ENCODE assay signal across 6 cellular contexts in the genomic region with DNA sequence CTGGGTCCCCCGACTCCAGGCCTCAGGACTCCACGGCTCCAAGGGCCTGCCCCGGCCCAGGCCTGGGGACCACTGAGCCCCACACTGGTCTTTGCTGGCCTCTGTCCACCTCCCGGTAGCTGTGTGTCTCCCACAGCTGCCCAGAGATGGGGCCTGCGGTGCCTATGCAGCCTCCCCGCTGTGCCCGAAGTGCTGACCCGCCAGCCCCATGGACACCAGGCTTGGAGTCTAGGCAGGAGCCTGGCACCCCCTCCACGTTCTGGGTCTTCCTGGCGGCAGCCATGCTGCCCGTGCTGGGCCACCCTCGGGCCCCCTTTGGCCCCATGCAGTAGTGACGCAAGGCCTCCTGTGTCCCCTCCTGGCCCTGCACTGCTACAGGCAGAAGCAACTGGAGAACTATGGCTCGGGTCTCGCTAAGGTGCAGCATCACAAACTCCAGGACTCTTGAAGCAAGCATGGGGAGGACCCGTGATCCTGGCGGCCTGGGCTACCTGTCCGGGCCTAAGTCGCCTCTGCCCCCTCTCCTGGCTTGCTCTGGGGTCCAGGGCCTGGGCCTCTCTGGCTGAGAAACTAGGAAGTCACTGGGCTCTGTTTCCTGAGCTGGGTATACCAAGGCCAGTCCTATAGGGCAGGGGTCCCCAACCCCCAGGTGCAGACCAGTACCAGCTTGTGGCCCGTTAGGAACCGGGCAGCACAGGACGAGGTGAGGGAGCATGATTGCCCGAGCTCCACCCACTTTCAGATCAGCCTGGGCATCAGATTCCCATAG. TPM values are rescaled to one million over a fixed set of nuclear protein-coding genes. Genes with fewer than 3 reads are reported as not detected.
DNase-seq lines count a peak whose midpoint lies in the region; ATAC-seq, FAIRE-seq and TF ChIP-seq lines count a peak whose summit lies in the region.

No MANE protein-coding gene starts in this region.

- no peak for TF ChIP-seq RAD21 in A549 (conservative IDR thresholded peaks at IDR 0.05 in 1 of 2, IDR thresholded peaks at IDR 0.05 in 1 of 2)

- no peak for TF ChIP-seq EP300 in A549 (IDR thresholded peaks at IDR 0.05)

- no peaks in the 10 kb centered on the region for H3K36me3 Mint-ChIP-seq in natural killer cell

- CTCF ChIA-PET in A549 (lab: Yijun Ruan, JAX), result interaction anchor here (1.5 kb wide), 1 partner anchor 9 kb away, joined by 6 read pairs; no protein-coding TSS in a partner anchor

- TF ChIP-seq CTCF in A549 (IDR thresholded peaks at IDR 0.05), result no peak
- TF ChIP-seq CTCF in body of pancreas (IDR thresholded peaks at IDR 0.05), result no peak
- no peak for TF ChIP-seq CTCF in natural killer cell (IDR thresholded peaks at IDR 0.05)

- peaks cover 10% of the 10 kb centered on the region; the same call in 2 of the 3 replicates for H3K4me1 ChIP-seq in A549
- peaks cover 44% of the 10 kb centered on the region for H3K4me1 ChIP-seq in body of pancreas

- intact Hi-C loops in body of pancreas (cut with DNase I), result no loop called here
- intact Hi-C loops in natural killer cell (cut with micrococcal nuclease), result no loop called here

- H3K4me1 Mint-ChIP-seq in natural killer cell, result peaks cover 8 to 18% of the 10 kb centered on the region in 2 donors

- FAIRE-seq in A549 (lab: Jason Lieb, UNC), result no peak

- H3K9me3 ChIP-seq in A549 (no peaks in the 10 kb centered on the region), body of pancreas (no peaks in the 10 kb centered on the region)

- H3K36me3 ChIP-seq in body of pancreas (replicated peaks in 1 of 2; ENCODE audit: insufficient read depth in 1 of 2, low read depth in 2 of 2), result peaks cover 0 to 3% of the 10 kb centered on the region in 2 donors

- H3K4me3 ChIP-seq in A549 (peak overlapping the region; percentile 96), body of pancreas (peak overlapping the region; percentile 70 to 96)

- H3K27me3 ChIP-seq in body of pancreas, result no peaks in the 10 kb centered on the region

- peak overlapping the region; percentile 97 to 99 for H3K27ac ChIP-seq in A549
- peak overlapping the region; percentile 82 to 94 (median 90) for H3K27ac ChIP-seq in body of pancreas

- peak overlapping the region; percentile 81 to 92 for H3K27ac Mint-ChIP-seq in natural killer cell

- peak overlapping the region; percentile 88 for H3K4me3 Mint-ChIP-seq in natural killer cell

- POLR2A ChIA-PET in A549 (lab: Yijun Ruan, JAX), result no interaction called here

- H3K9me3 Mint-ChIP-seq in natural killer cell, result no peaks in the 10 kb centered on the region

- no peaks in the 10 kb centered on the region for H3K27me3 Mint-ChIP-seq in natural killer cell (ENCODE audit: low read depth in 2 of 2)

- WGBS in A549 (ENCODE audit: missing lambda C conversion rate), result 62% methylated on average over 6 of the region's 23 CpGs
- 49 to 54% methylated on average over 8 to 21 of the region's 23 CpGs for WGBS in body of pancreas, 2 donors

- ATAC-seq in A549, result peak; percentile 20 to 57; a peak in 4 of 6 replicates
- ATAC-seq in HG02852 (IDR thresholded peaks at IDR 0.05; ENCODE audit: unreplicated experiment), result peak; percentile 2
- ATAC-seq in body of pancreas, result no peak
- ATAC-seq in natural killer cell, result no peak

- H3K4me2 ChIP-seq in A549, result peak overlapping the region; percentile 95

- TF ChIP-seq POLR2A in A549 (IDR thresholded peaks at IDR 0.05; ENCODE audit: low read length) (no peak), body of pancreas (IDR thresholded peaks at IDR 0.05) (no peak)

- no peak for DNase-seq in A549 (ENCODE audit: low read depth in 1 of 2, low spot score in 1 of 2)
- no peak for DNase-seq in body of pancreas
- DNase-seq in natural killer cell, result no peak
- no peak for DNase-seq in NCI-H345 (lab: John Stamatoyannopoulos, UW)
- DNase-seq in iPS-NIHi7 (ENCODE audit: extremely low spot score), result no peak

TF ChIP-seq in A549, 52 proteins besides CTCF, POLR2A, EP300 and RAD21:
- TF ChIP-seq CEBPB (IDR thresholded peaks at IDR 0.05) (no peak), HOXB5 (CRISPR knock-in tag; IDR thresholded peaks at IDR 0.05) (no peak), TP53 (CRISPR knock-in tag; IDR thresholded peaks at IDR 0.05) (no peak), CHD4 (IDR thresholded peaks at IDR 0.05; ENCODE audit: borderline replicate concordance) (no peak), MAX (IDR thresholded peaks at IDR 0.05) (no peak), JUN (IDR thresholded peaks at IDR 0.05) (no peak), E2F6 (IDR thresholded peaks at IDR 0.05; ENCODE audit: borderline replicate concordance, low read depth) (no peak), BHLHE40 (IDR thresholded peaks at IDR 0.05; ENCODE audit: low read depth, low read length) (no peak), MYC (IDR thresholded peaks at IDR 0.05; ENCODE audit: borderline replicate concordance, low read length) (no peak), ESRRA (IDR thresholded peaks at IDR 0.05; ENCODE audit: borderline replicate concordance, low read length) (no peak), EHF (CRISPR knock-in tag; IDR thresholded peaks at IDR 0.05) (no peak), FOSB (CRISPR knock-in tag; IDR thresholded peaks at IDR 0.05) (no peak)

RNA-seq across cellular contexts. Expression of gene MYL5, which starts 0.9 kb away (rescaled TPM):
- polyA plus RNA-seq in A549 (2011; rRNA removed), result 7.6 and 8.0 TPM in 2 replicates
- 5.4 and 5.5 TPM in 2 replicates for polyA plus RNA-seq in A549 (2012; cell fraction: cytosol; rRNA removed)
- polyA plus RNA-seq in A549 (2012; cell fraction: nucleus; rRNA removed), result 13.0 and 14.0 TPM in 2 replicates
- polyA plus RNA-seq in A549 (2017; fragmentation: RNase III; extraction: RNeasy Plus Mini Kit Qiagen cat#74134 plus additional on column Dnase treatment), result 8.3 to 9.4 TPM (median 8.9 TPM) in 3 replicates
- 5.8 and 6.3 TPM in 2 replicates for polyA minus RNA-seq in A549 (2011; rRNA and poly(A)+ RNA removed)
- total RNA-seq in body of pancreas, result 1 to 10 TPM; 3.0 to 6.0 TPM
- total RNA-seq in natural killer cell, result 10 to 100 TPM; 23.4 to 39.5 (median 30.1) TPM

RNA-seq across cellular contexts. Expression of gene ATP5ME, which starts 1.1 kb away (rescaled TPM):
- 198 and 214 TPM in 2 replicates for polyA plus RNA-seq in A549 (2011; rRNA removed)
- 517 and 900 TPM in 2 replicates for polyA plus RNA-seq in A549 (2012; cell fraction: cytosol; rRNA removed)
- 110 and 175 TPM in 2 replicates for polyA plus RNA-seq in A549 (2012; cell fraction: nucleus; rRNA removed)
- polyA plus RNA-seq in A549 (2017; fragmentation: RNase III; extraction: RNeasy Plus Mini Kit Qiagen cat#74134 plus additional on column Dnase treatment), result 659 to 715 TPM (median 660 TPM) in 3 replicates
- polyA minus RNA-seq in A549 (2011; rRNA and poly(A)+ RNA removed), result 36.7 and 45.7 TPM in 2 replicates
- total RNA-seq in body of pancreas, result 10 to 100 TPM; 20.2 to 37.9 TPM
- 100 to 1,000 TPM; 114 to 140 (median 136) TPM for total RNA-seq in natural killer cell

RNA-seq across cellular contexts. Expression of gene SLC49A3, which starts 13.7 kb away (rescaled TPM):
- polyA plus RNA-seq in A549 (2011; rRNA removed) (0.05 TPM in 1 of 2 replicates, not detected in the other), A549 (2017; fragmentation: RNase III; extraction: RNeasy Plus Mini Kit Qiagen cat#74134 plus additional on column Dnase treatment) (0.09 to 0.12 TPM (median 0.11 TPM) in 3 replicates)
- polyA plus RNA-seq in A549 (2012; cell fraction: cytosol; rRNA removed), result 0.07 and 0.14 TPM in 2 replicates
- polyA plus RNA-seq in A549 (2012; cell fraction: nucleus; rRNA removed), result 0.54 and 0.67 TPM in 2 replicates
- not detected in 2 replicates for polyA minus RNA-seq in A549 (2011; rRNA and poly(A)+ RNA removed)
- total RNA-seq in body of pancreas (1 to 10 TPM; 8.0 to 8.2 TPM), natural killer cell (10 to 100 TPM; 10.0 to 14.9 (median 10.4) TPM)

RNA-seq across cellular contexts. Expression of gene PCGF3, which starts 30.4 kb away (rescaled TPM):
- polyA plus RNA-seq in A549 (2011; rRNA removed) (21.0 and 21.7 TPM in 2 replicates), A549 (2017; fragmentation: RNase III; extraction: RNeasy Plus Mini Kit Qiagen cat#74134 plus additional on column Dnase treatment) (14.2 to 17.8 TPM (median 15.9 TPM) in 3 replicates)
- polyA plus RNA-seq in A549 (2012; cell fraction: cytosol; rRNA removed), result 27.8 and 33.5 TPM in 2 replicates
- polyA plus RNA-seq in A549 (2012; cell fraction: nucleus; rRNA removed), result 57.6 and 61.1 TPM in 2 replicates
- 21.3 and 30.7 TPM in 2 replicates for polyA minus RNA-seq in A549 (2011; rRNA and poly(A)+ RNA removed)
- total RNA-seq in body of pancreas (10 to 100 TPM; 16.8 to 31.1 TPM), natural killer cell (100 to 1,000 TPM in 1 of 3 donors, 10 to 100 TPM in 2; 71.2 to 101 (median 97.2) TPM)

RNA-seq across cellular contexts. Expression of gene PDE6B, which starts 49.8 kb away (rescaled TPM):
- polyA plus RNA-seq in A549 (2011; rRNA removed) (not detected in 2 replicates), A549 (2017; fragmentation: RNase III; extraction: RNeasy Plus Mini Kit Qiagen cat#74134 plus additional on column Dnase treatment) (0.03 TPM in 1 of 3 replicates, not detected in the others)
- polyA plus RNA-seq in A549 (2012; cell fraction: cytosol; rRNA removed), result not detected in 2 replicates
- polyA plus RNA-seq in A549 (2012; cell fraction: nucleus; rRNA removed), result not detected in 2 replicates
- polyA minus RNA-seq in A549 (2011; rRNA and poly(A)+ RNA removed), result not detected in 2 replicates
- total RNA-seq in body of pancreas (under 1 TPM in 1 of 2 donors, not detected in 1; 0.26 TPM), natural killer cell (10 to 100 TPM; 15.8 to 18.8 (median 17.2) TPM)

Comparison
In these comparisons a context has a peak if more than half of its experiments do, and no peak if none do; other contexts are left out.
1. ATAC-seq: peak in A549 (2 of 2) and HG02852 (single experiment); none in body of pancreas (single experiment) and natural killer cell (0 of 3).